ENCODE assay signal across 18 cellular contexts in the genomic region with DNA sequence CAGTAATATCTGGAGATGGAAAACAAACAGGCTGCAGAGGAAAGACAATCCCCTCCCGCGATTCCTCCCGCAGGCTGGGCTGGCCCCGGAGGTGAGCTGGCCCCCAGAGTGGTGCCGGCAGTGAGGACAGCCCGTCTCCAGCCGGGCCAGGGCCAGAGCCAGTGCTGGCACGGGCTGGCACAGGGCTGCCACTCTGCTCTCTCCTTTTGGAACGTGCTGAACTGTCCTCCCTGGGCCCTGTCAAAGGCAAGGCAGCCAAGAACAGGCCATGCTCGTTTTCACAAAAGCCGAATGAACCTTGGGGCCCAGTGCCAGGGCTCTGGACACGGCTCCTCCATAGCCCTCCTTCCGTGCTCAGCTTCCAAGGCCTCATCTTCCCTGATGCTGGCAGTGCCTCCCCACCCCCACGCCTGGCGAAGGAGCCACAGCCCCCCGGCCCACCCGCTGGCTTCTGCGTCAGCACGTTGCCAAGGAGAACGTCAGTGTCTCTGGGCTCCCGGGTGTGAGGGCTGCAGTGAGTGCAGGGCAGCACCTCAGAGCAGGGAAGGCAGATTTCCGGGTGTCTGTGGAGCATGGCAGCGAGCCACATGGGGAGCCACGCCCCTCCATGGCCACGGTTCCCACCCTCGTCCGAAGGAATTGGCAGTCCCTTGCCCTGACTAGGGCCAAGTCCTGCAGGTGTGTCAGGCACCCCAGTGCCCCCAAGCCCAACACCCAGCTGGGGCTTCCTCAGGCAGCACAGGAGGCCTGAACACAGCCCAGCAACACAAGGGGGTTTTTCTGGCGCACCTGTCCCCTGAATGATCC. TPM values are rescaled to one million over a fixed set of nuclear protein-coding genes. Genes with fewer than 3 reads are reported as not detected.
A peak's percentile ranks its signal among the peaks of the same experiment; 100 is the strongest.
DNase-seq lines count a peak whose midpoint lies in the region; ATAC-seq and TF ChIP-seq lines count a peak whose summit lies in the region.
"Had no signal": no experiment of that assay in that cellular context is flagged by ENCODE, and none has a peak within 500 bp of the region (broad histone marks: within the 10 kb centered on the region; RNA-seq: fewer than 3 reads in every experiment).

No MANE protein-coding gene starts in this region.

- H3K9me3 ChIP-seq in A673 (ENCODE audit: low read depth, low read length, poor library complexity, severe bottlenecking): no peaks in the 10 kb centered on the region
- no peaks in the 10 kb centered on the region for H3K9me3 ChIP-seq in body of pancreas
- no peaks in the 10 kb centered on the region for H3K9me3 ChIP-seq in right cardiac atrium (ENCODE audit: control insufficient read depth, low read length)
- no peaks in the 10 kb centered on the region for H3K9me3 ChIP-seq in psoas muscle
- H3K9me3 ChIP-seq: A549 had no signal

- no peak for TF ChIP-seq CTCF in A673 (conservative IDR thresholded peaks at IDR 0.05; ENCODE audit: low read depth, low read length)
- no peak for TF ChIP-seq CTCF in body of pancreas (IDR thresholded peaks at IDR 0.05)
- TF ChIP-seq CTCF in psoas muscle (IDR thresholded peaks at IDR 0.05): no peak

- H3K4me3 Mint-ChIP-seq in activated T-helper 1 cell treated with anti-CD3 and anti-CD28 coated beads, Interleukin-12 subunit alpha, Interleukin-12 subunit beta, Interleukin-2, Interleukin-4 antibody, amounts not matched to agents 30 ng/mL and 10 ng/mL and 1 ng/mL, durations not matched to agents 14 hours and 24 hours and 36 hours: no peak overlapping the region
- H3K4me3 Mint-ChIP-seq: activated CD4-positive, alpha-beta memory T cell treated with anti-CD3 and anti-CD28 coated beads for 36 hours; activated T-helper 17 cell treated with anti-CD3 and anti-CD28 coated beads, Interleukin-2, amount 50 U/mL, for 72 hours; mesothelial cell of epicardium had no signal

- CTCF ChIA-PET in A673 (lab: Charles Lee): no interaction called here

- no TSS peak for BruUV-seq in A673 (replicated peaks; lab: Mats Ljungman, UMichigan)

- no peak for TF ChIP-seq POLR2A in body of pancreas (IDR thresholded peaks at IDR 0.05)

- no peaks in the 10 kb centered on the region for H3K4me1 Mint-ChIP-seq in activated T-helper 1 cell treated with anti-CD3 and anti-CD28 coated beads, Interleukin-12 subunit alpha, Interleukin-12 subunit beta, Interleukin-2, Interleukin-4 antibody, amounts not matched to agents 30 ng/mL and 10 ng/mL and 1 ng/mL, durations not matched to agents 14 hours and 24 hours and 36 hours (ENCODE audit: low read depth)
- H3K4me1 Mint-ChIP-seq: activated T-helper 17 cell treated with anti-CD3 and anti-CD28 coated beads, Interleukin-2, amount 50 U/mL, for 72 hours; mesothelial cell of epicardium had no signal

- H3K4me3 ChIP-seq in A673 (ENCODE audit: low read depth, low read length, poor library complexity, severe bottlenecking) (no peak overlapping the region), body of pancreas (no peak overlapping the region), right cardiac atrium (ENCODE audit: low read length) (no peak overlapping the region), psoas muscle (peak overlapping the region; percentile 4)
- H3K4me3 ChIP-seq: A549 had no signal

- ATAC-seq in body of pancreas: peak; percentile 64
- peak; percentile 86 to 89 for ATAC-seq in right cardiac atrium
- peak; percentile 64 to 91 (median 74) for ATAC-seq in psoas muscle
- ATAC-seq: A549; activated T-helper 17 cell treated with anti-CD3 and anti-CD28 coated beads, Interleukin-2, amount 50 U/mL, for 72 hours had no signal

- no peaks in the 10 kb centered on the region for H3K9me3 Mint-ChIP-seq in activated T-helper 1 cell treated with anti-CD3 and anti-CD28 coated beads, Interleukin-12 subunit alpha, Interleukin-12 subunit beta, Interleukin-2, Interleukin-4 antibody, amounts not matched to agents 30 ng/mL and 10 ng/mL and 1 ng/mL, durations not matched to agents 14 hours and 24 hours and 36 hours
- H3K9me3 Mint-ChIP-seq: activated CD4-positive, alpha-beta memory T cell treated with anti-CD3 and anti-CD28 coated beads for 36 hours; activated T-helper 17 cell treated with anti-CD3 and anti-CD28 coated beads, Interleukin-2, amount 50 U/mL, for 72 hours; mesothelial cell of epicardium had no signal

- peak; percentile 50 for DNase-seq in A673 (ENCODE audit: low spot score)
- peak; percentile 38 to 63 (median 54) for DNase-seq in body of pancreas
- DNase-seq in right cardiac atrium: peak; percentile 38 to 80 (median 75)
- peak; percentile 36 to 70 for DNase-seq in psoas muscle
- DNase-seq in NCI-H524 (lab: John Stamatoyannopoulos, UW): no peak
- no peak for DNase-seq in A172 (ENCODE audit: low spot score)
- no peak for DNase-seq in kidney tubule cell (ENCODE audit: low spot score)
- DNase-seq in activated T-helper 1 cell treated with anti-CD3 and anti-CD28 coated beads, Interleukin-12 subunit alpha, Interleukin-12 subunit beta, Interleukin-2, Interleukin-4 antibody, amounts not matched to agents 30 ng/mL and 10 ng/mL and 1 ng/mL, durations not matched to agents 14 hours and 24 hours and 36 hours (ENCODE audit: low spot score): no peak
- DNase-seq: activated CD4-positive, alpha-beta memory T cell treated with anti-CD3 and anti-CD28 coated beads for 36 hours; Calu3; NCI-H1105 treated with DMSO at 0.1 percent for 48 hours; NCI-H526; retina had no signal

- H3K27me3 ChIP-seq in A673 (replicated peaks; ENCODE audit: insufficient read depth, low read depth, low read length, poor library complexity): no peaks in the 10 kb centered on the region
- H3K27me3 ChIP-seq in body of pancreas: no peaks in the 10 kb centered on the region
- H3K27me3 ChIP-seq in right cardiac atrium (ENCODE audit: control insufficient read depth, insufficient read depth): no peaks in the 10 kb centered on the region
- H3K27me3 ChIP-seq in psoas muscle (ENCODE audit: insufficient read depth in 3 of 3, low read length in 2 of 3): no peaks in the 10 kb centered on the region

- H3K4me1 ChIP-seq in A673 (ENCODE audit: insufficient read depth, low read length, poor library complexity, severe bottlenecking) (peaks cover 6% of the 10 kb centered on the region), body of pancreas (peaks cover 19% of the 10 kb centered on the region), right cardiac atrium (ENCODE audit: control insufficient read depth, insufficient read depth, low read length) (peaks cover 6% of the 10 kb centered on the region), psoas muscle (peaks cover 18% of the 10 kb centered on the region)
- H3K4me1 ChIP-seq: A549 had no signal

- intact Hi-C loops in A673 (cut with micrococcal nuclease; ENCODE audit: unreplicated experiment): no loop called here
- intact Hi-C loops in body of pancreas (cut with DNase I): no loop called here
- intact Hi-C loops in right cardiac atrium (cut with DNase I): no loop called here
- intact Hi-C loops in psoas muscle (cut with DNase I): no loop called here
- intact Hi-C loops in activated T-helper 1 cell treated with anti-CD3 and anti-CD28 coated beads, Interleukin-12 subunit alpha, Interleukin-12 subunit beta, Interleukin-2, Interleukin-4 antibody, amounts not matched to agents 30 ng/mL and 10 ng/mL and 1 ng/mL, durations not matched to agents 14 hours and 24 hours and 36 hours (cut with micrococcal nuclease): no loop called here

- no peaks in the 10 kb centered on the region for H3K27me3 Mint-ChIP-seq in activated T-helper 1 cell treated with anti-CD3 and anti-CD28 coated beads, Interleukin-12 subunit alpha, Interleukin-12 subunit beta, Interleukin-2, Interleukin-4 antibody, amounts not matched to agents 30 ng/mL and 10 ng/mL and 1 ng/mL, durations not matched to agents 14 hours and 24 hours and 36 hours (ENCODE audit: insufficient read depth)
- H3K27me3 Mint-ChIP-seq: activated CD4-positive, alpha-beta memory T cell treated with anti-CD3 and anti-CD28 coated beads for 36 hours; activated T-helper 17 cell treated with anti-CD3 and anti-CD28 coated beads, Interleukin-2, amount 50 U/mL, for 72 hours had no signal

- no peaks in the 10 kb centered on the region for H3K36me3 ChIP-seq in A673 (ENCODE audit: insufficient read depth, low read length, poor library complexity, severe bottlenecking)
- no peaks in the 10 kb centered on the region for H3K36me3 ChIP-seq in body of pancreas (replicated peaks in 1 of 2; ENCODE audit: insufficient read depth in 1 of 2, low read depth in 2 of 2)
- H3K36me3 ChIP-seq in psoas muscle (ENCODE audit: insufficient read depth in 1 of 2, low read depth in 1 of 2): no peaks in the 10 kb centered on the region

- WGBS in body of pancreas, 2 donors: 46 to 53% methylated on average over 3 to 28 of the region's 28 CpGs
- WGBS in right cardiac atrium: 43% methylated on average over 28 of the region's 28 CpGs
- WGBS in psoas muscle, 3 donors: 14 to 26% (median 17%) methylated on average over 27 to 28 of the region's 28 CpGs

- POLR2A ChIA-PET in A673 (lab: Charles Lee; ENCODE audit: low non-redundant PET): no interaction called here

- H3K36me3 Mint-ChIP-seq in activated T-helper 1 cell treated with anti-CD3 and anti-CD28 coated beads, Interleukin-12 subunit alpha, Interleukin-12 subunit beta, Interleukin-2, Interleukin-4 antibody, amounts not matched to agents 30 ng/mL and 10 ng/mL and 1 ng/mL, durations not matched to agents 14 hours and 24 hours and 36 hours (ENCODE audit: low read depth): no peaks in the 10 kb centered on the region
- H3K36me3 Mint-ChIP-seq: activated CD4-positive, alpha-beta memory T cell treated with anti-CD3 and anti-CD28 coated beads for 36 hours; mesothelial cell of epicardium had no signal

- H3K27ac Mint-ChIP-seq in activated T-helper 1 cell treated with anti-CD3 and anti-CD28 coated beads, Interleukin-12 subunit alpha, Interleukin-12 subunit beta, Interleukin-2, Interleukin-4 antibody, amounts not matched to agents 30 ng/mL and 10 ng/mL and 1 ng/mL, durations not matched to agents 14 hours and 24 hours and 36 hours: no peak overlapping the region
- H3K27ac Mint-ChIP-seq: activated CD4-positive, alpha-beta memory T cell treated with anti-CD3 and anti-CD28 coated beads for 36 hours; activated T-helper 17 cell treated with anti-CD3 and anti-CD28 coated beads, Interleukin-2, amount 50 U/mL, for 72 hours; mesothelial cell of epicardium had no signal

- H3K27ac ChIP-seq in A673 (ENCODE audit: low read depth, low read length, poor library complexity, severe bottlenecking) (no peak overlapping the region), body of pancreas (peak overlapping the region in 3 of 4 donors; percentile 62 to 73 (median 69)), right cardiac atrium (ENCODE audit: low read length) (peak overlapping the region; percentile 0), psoas muscle (peak overlapping the region; percentile 23)
- H3K27ac ChIP-seq: A549, epithelial cell of prostate had no signal

RNA-seq across cellular contexts. Expression of a gene that starts 28.6 kb away (rescaled TPM):
- total RNA-seq in A673 (2021): 5.1 and 8.0 TPM in 2 replicates
- 1 to 10 TPM in 1 of 2 donors, under 1 TPM in 1; 0.33 to 2.3 TPM for total RNA-seq in body of pancreas
- total RNA-seq in right cardiac atrium: 1 to 10 TPM; 2.2 to 3.5 (median 3.1) TPM
- 2.0 TPM for polyA plus RNA-seq in right cardiac atrium
- 1 to 10 TPM; 1.5 to 3.9 (median 1.9) TPM for total RNA-seq in psoas muscle
- 1 to 10 TPM in 2 of 3 donors, under 1 TPM in 1; 0.99 to 2.2 (median 1.6) TPM for polyA plus RNA-seq in psoas muscle
- 8.5 and 8.8 TPM in 2 replicates for total RNA-seq in A172 (2014; rRNA removed; shearing (Covaris generic))
- 0.75 and 0.93 TPM in 2 replicates for total RNA-seq in activated T-helper 1 cell treated with anti-CD3 and anti-CD28 coated beads, Interleukin-12 subunit alpha, Interleukin-12 subunit beta, Interleukin-2, Interleukin-4 antibody, amounts not matched to agents 30 ng/mL and 10 ng/mL and 1 ng/mL, durations not matched to agents 14 hours and 24 hours and 36 hours

RNA-seq across cellular contexts. Expression of a gene that starts 42.9 kb away (rescaled TPM):
- total RNA-seq in A673 (2021): 0.55 TPM in 1 of 2 replicates, not detected in the other
- under 1 TPM; 0.26 to 0.33 TPM for total RNA-seq in body of pancreas
- not detected for total RNA-seq in right cardiac atrium
- 0.75 TPM for polyA plus RNA-seq in right cardiac atrium
- not detected for total RNA-seq in psoas muscle
- polyA plus RNA-seq in psoas muscle: not detected
- total RNA-seq in A172 (2014; rRNA removed; shearing (Covaris generic)): 0.19 TPM in 1 of 2 replicates, not detected in the other
- not detected in 2 replicates for total RNA-seq in activated T-helper 1 cell treated with anti-CD3 and anti-CD28 coated beads, Interleukin-12 subunit alpha, Interleukin-12 subunit beta, Interleukin-2, Interleukin-4 antibody, amounts not matched to agents 30 ng/mL and 10 ng/mL and 1 ng/mL, durations not matched to agents 14 hours and 24 hours and 36 hours
- total RNA-seq: activated T-helper 17 cell treated with anti-CD3 and anti-CD28 coated beads, Interleukin-2, amount 50 U/mL, for 72 hours; Calu3; RPMI7951 had no signal

RNA-seq across cellular contexts. Expression of a gene that starts 46.4 kb away (rescaled TPM):
- 4.1 and 4.9 TPM in 2 replicates for total RNA-seq in A673 (2021)
- total RNA-seq in body of pancreas: 1 to 10 TPM; 1.3 to 3.1 TPM
- 1 to 10 TPM; 1.1 to 2.7 (median 1.6) TPM for total RNA-seq in right cardiac atrium
- polyA plus RNA-seq in right cardiac atrium: 0.59 TPM
- under 1 TPM; 0.22 to 0.56 (median 0.25) TPM for total RNA-seq in psoas muscle
- under 1 TPM in 2 of 3 donors, not detected in 1; 0.05 to 0.08 TPM for polyA plus RNA-seq in psoas muscle
- total RNA-seq in A172 (2014; rRNA removed; shearing (Covaris generic)): 6.1 and 6.6 TPM in 2 replicates
- 0.08 TPM in 1 of 2 replicates, not detected in the other for total RNA-seq in activated T-helper 1 cell treated with anti-CD3 and anti-CD28 coated beads, Interleukin-12 subunit alpha, Interleukin-12 subunit beta, Interleukin-2, Interleukin-4 antibody, amounts not matched to agents 30 ng/mL and 10 ng/mL and 1 ng/mL, durations not matched to agents 14 hours and 24 hours and 36 hours

Comparison
In these comparisons a context has a peak if more than half of its experiments do, and no peak if none do; other contexts are left out.
1. DNase-seq: peak in A673 (single experiment), body of pancreas (4 of 4), right cardiac atrium (3 of 3) and psoas muscle (2 of 2); none in NCI-H524 (0 of 2), A172 (single experiment), kidney tubule cell (single experiment) and activated T-helper 1 cell treated with anti-CD3 and anti-CD28 coated beads, Interleukin-12 subunit alpha, Interleukin-12 subunit beta, Interleukin-2, Interleukin-4 antibody, amounts not matched to agents 30 ng/mL and 10 ng/mL and 1 ng/mL, durations not matched to agents 14 hours and 24 hours and 36 hours (single experiment).
2. Peak in every context shown above with its lines, with median percentiles within 50 percentile points of each other: ATAC-seq.